10 cellular contexts compared by ENCODE assay signal in genomic region chr3:127496256-127496655, GRCh38.
"Had no signal": no experiment of that assay in that cellular context is flagged by ENCODE, and none has a peak within 500 bp of the region (broad histone marks: within the 10 kb centered on the region; RNA-seq: fewer than 3 reads in every experiment).

No MANE protein-coding gene starts in this region.

- FAIRE-seq: H54, HepG2 had no signal

- H3K4me3 Mint-ChIP-seq: H9, HFFc6 had no signal

- H3K4me3 ChIP-seq: GM23248 had no signal

- ATAC-seq: HepG2 had no signal

- H3K4me1 Mint-ChIP-seq: IgD-negative memory B cell had no signal

- H3K9ac ChIP-seq: GM23248 had no signal

- H3K27ac Mint-ChIP-seq: H9, HFFc6, IgD-negative memory B cell had no signal

- H3K27ac ChIP-seq: GM23248, HL-60 had no signal

- H2AFZ ChIP-seq: GM23248 had no signal

- H3K36me3 Mint-ChIP-seq: IgD-negative memory B cell had no signal

- DNase-seq: GM23248, GOT3, H9, HCEC 1CT, HFFc6, KBM-7 had no signal
